30 cellular contexts compared by ENCODE assay signal in genomic region chr2:101234169-101234938, GRCh38. TPM values are rescaled to one million over a fixed set of nuclear protein-coding genes. Genes with fewer than 3 reads are reported as not detected.
DNase-seq lines count a peak whose midpoint lies in the region; FAIRE-seq and TF ChIP-seq lines count a peak whose summit lies in the region.
"Had no signal": no experiment of that assay in that cellular context is flagged by ENCODE, and none has a peak within 500 bp of the region (broad histone marks: within the 10 kb centered on the region; RNA-seq: fewer than 3 reads in every experiment).

No MANE protein-coding gene starts in this region.

- H3K27ac Mint-ChIP-seq in T-helper 2 cell treated with Interferon-gamma antibody and Interleukin-4, amounts not matched to agents 5 μg/mL and 100 μg/mL, for 36 hours = no peak overlapping the region
- H3K27ac Mint-ChIP-seq: activated naive CD4-positive, alpha-beta T cell treated with anti-CD3 and anti-CD28 coated beads, Interleukin-2, amount 10 ng/mL, durations not matched to agents 7 days and 5 days; activated T-helper 1 cell treated with anti-CD3 and anti-CD28 coated beads, Interleukin-12 subunit alpha, Interleukin-12 subunit beta, Interleukin-2, Interleukin-4 antibody, amounts not matched to agents 30 ng/mL and 10 ng/mL and 1 ng/mL, durations not matched to agents 14 hours and 24 hours and 36 hours; memory B cell; naive thymus-derived CD8-positive, alpha-beta T cell had no signal

- no peak for TF ChIP-seq CTCF in kidney (IDR thresholded peaks at IDR 0.05; ENCODE audit: borderline replicate concordance, extremely low read depth, insufficient read depth)
- TF ChIP-seq CTCF in tibial nerve (IDR thresholded peaks at IDR 0.05) = no peak
- TF ChIP-seq CTCF in GM10248 (IDR thresholded peaks at IDR 0.05; ENCODE audit: control extremely low read depth, extremely low read depth, low read depth, missing control alignments) = no peak

- DNase-seq in LoVo (ENCODE audit: low spot score) (peak; percentile 19), RCC 7860 (ENCODE audit: low spot score) (peak; percentile 41), kidney (no peak), tibial nerve (ENCODE audit: low spot score in 2 of 2) (no peak), GM10248 (ENCODE audit: extremely low spot score) (no peak), ecto neural progenitor cell (ENCODE audit: low spot score) (no peak)
- DNase-seq in T-helper 2 cell treated with Interferon-gamma antibody and Interleukin-4, amounts not matched to agents 5 μg/mL and 100 μg/mL, for 36 hours (ENCODE audit: low spot score) = no peak
- DNase-seq: activated CD4-positive, alpha-beta T cell treated with anti-CD3 and anti-CD28 coated beads, Interleukin-2, amount 50 U/mL, for 4 hours; activated naive CD4-positive, alpha-beta T cell treated with anti-CD3 and anti-CD28 coated beads, Interleukin-2, amount 10 ng/mL, durations not matched to agents 7 days and 5 days; amniotic stem cell; C1 segment of cervical spinal cord; effector CD4-positive, alpha-beta T cell; glutamatergic neuron; IMR-90; naive thymus-derived CD8-positive, alpha-beta T cell; NCI-H1417 treated with DMSO at 0.1 percent for 48 hours; NCI-H2107; NCI-H446; NCI-H774; nucleus accumbens; psoas muscle; stimulated activated naive CD4-positive, alpha-beta T cell treated with Interleukin-2 at 50 U/mL for 16 hours; T-helper 9 cell; testis had no signal

- no peaks in the 10 kb centered on the region for H3K4me1 Mint-ChIP-seq in T-helper 2 cell treated with Interferon-gamma antibody and Interleukin-4, amounts not matched to agents 5 μg/mL and 100 μg/mL, for 36 hours (ENCODE audit: low read depth)
- H3K4me1 Mint-ChIP-seq: activated naive CD4-positive, alpha-beta T cell treated with anti-CD3 and anti-CD28 coated beads, Interleukin-2, amount 10 ng/mL, durations not matched to agents 7 days and 5 days had no signal

- H3K9me3 ChIP-seq in kidney (ENCODE audit: control insufficient read depth in 1 of 2, low read length in 2 of 2) (no peaks in the 10 kb centered on the region), muscle layer of duodenum (ENCODE audit: control insufficient read depth in 1 of 2, low read length in 2 of 2) (no peaks in the 10 kb centered on the region), tibial nerve (peaks cover 0 to 8% (median 0%) of the 10 kb centered on the region in 4 donors)
- H3K9me3 ChIP-seq: psoas muscle, testis, vagina had no signal

- CTCF ChIA-PET in GM10248 (lab: Yijun Ruan, JAX) = no interaction called here

- POLR2A ChIA-PET in GM10248 (lab: Yijun Ruan, JAX) = no interaction called here

- no peak for TF ChIP-seq EP300 in tibial nerve (IDR thresholded peaks at IDR 0.05)

- TF ChIP-seq POLR2A in tibial nerve (IDR thresholded peaks at IDR 0.05) = no peak

- peaks cover 7% of the 10 kb centered on the region for H3K9me3 Mint-ChIP-seq in T-helper 2 cell treated with Interferon-gamma antibody and Interleukin-4, amounts not matched to agents 5 μg/mL and 100 μg/mL, for 36 hours

- H3K27me3 ChIP-seq in muscle layer of duodenum (ENCODE audit: low read depth, low read length) (no peaks in the 10 kb centered on the region), tibial nerve (no peaks in the 10 kb centered on the region)
- H3K27me3 ChIP-seq: breast epithelium, testis, vagina had no signal

- FAIRE-seq in RCC 7860 (lab: Jason Lieb, UNC) (peak; percentile 38), kidney (lab: Jason Lieb, UNC) (no peak)

- no peak overlapping the region for H3K4me3 ChIP-seq in kidney (ENCODE audit: low read length in 2 of 2)
- no peak overlapping the region for H3K4me3 ChIP-seq in muscle layer of duodenum (ENCODE audit: low read depth in 1 of 2, low read length in 2 of 2)
- no peak overlapping the region for H3K4me3 ChIP-seq in tibial nerve
- H3K4me3 ChIP-seq: breast epithelium, psoas muscle, testis, vagina had no signal

- H3K36me3 ChIP-seq in kidney (ENCODE audit: control insufficient read depth in 1 of 2, insufficient read depth in 2 of 2, low read length in 2 of 2) (no peaks in the 10 kb centered on the region), muscle layer of duodenum (ENCODE audit: control insufficient read depth in 1 of 2, insufficient read depth in 2 of 2, low read length in 2 of 2) (no peaks in the 10 kb centered on the region), tibial nerve (peaks cover 0 to 12% (median 0%) of the 10 kb centered on the region in 3 donors)
- H3K36me3 ChIP-seq: breast epithelium, vagina had no signal

- no peak overlapping the region for H3K9ac ChIP-seq in kidney (ENCODE audit: low read length in 2 of 2)

- H3K4me1 ChIP-seq in kidney (ENCODE audit: control insufficient read depth in 1 of 2, insufficient read depth in 1 of 2, low read depth in 1 of 2, low read length in 2 of 2) = peaks cover 15 to 38% of the 10 kb centered on the region in 2 donors
- H3K4me1 ChIP-seq in muscle layer of duodenum (ENCODE audit: control insufficient read depth in 1 of 2, insufficient read depth in 2 of 2, low read length in 2 of 2) = no peaks in the 10 kb centered on the region
- no peaks in the 10 kb centered on the region for H3K4me1 ChIP-seq in tibial nerve
- H3K4me1 ChIP-seq: breast epithelium, psoas muscle, testis had no signal

- WGBS in tibial nerve, 2 donors = 73 to 78% methylated on average over 12 of the region's 12 CpGs

- no peak overlapping the region for H3K4me3 Mint-ChIP-seq in T-helper 2 cell treated with Interferon-gamma antibody and Interleukin-4, amounts not matched to agents 5 μg/mL and 100 μg/mL, for 36 hours
- H3K4me3 Mint-ChIP-seq: activated naive CD4-positive, alpha-beta T cell treated with anti-CD3 and anti-CD28 coated beads, Interleukin-2, amount 10 ng/mL, durations not matched to agents 7 days and 5 days; activated T-helper 1 cell treated with anti-CD3 and anti-CD28 coated beads, Interleukin-12 subunit alpha, Interleukin-12 subunit beta, Interleukin-2, Interleukin-4 antibody, amounts not matched to agents 30 ng/mL and 10 ng/mL and 1 ng/mL, durations not matched to agents 14 hours and 24 hours and 36 hours; memory B cell; naive thymus-derived CD8-positive, alpha-beta T cell had no signal

- H3K36me3 Mint-ChIP-seq in T-helper 2 cell treated with Interferon-gamma antibody and Interleukin-4, amounts not matched to agents 5 μg/mL and 100 μg/mL, for 36 hours (ENCODE audit: low read depth) = no peaks in the 10 kb centered on the region
- H3K36me3 Mint-ChIP-seq: activated naive CD4-positive, alpha-beta T cell treated with anti-CD3 and anti-CD28 coated beads, Interleukin-2, amount 10 ng/mL, durations not matched to agents 7 days and 5 days had no signal

- intact Hi-C loops in kidney (cut with DNase I) = no loop called here

- H3K27ac ChIP-seq in kidney (ENCODE audit: low read depth in 2 of 2, low read length in 2 of 2) = peak overlapping the region; percentile 61 to 84
- peak overlapping the region; percentile 39 for H3K27ac ChIP-seq in muscle layer of duodenum (ENCODE audit: low read length)
- H3K27ac ChIP-seq in tibial nerve = no peak overlapping the region
- H3K27ac ChIP-seq: epithelial cell of prostate, psoas muscle, testis, vagina had no signal

- H3K27me3 Mint-ChIP-seq in T-helper 2 cell treated with Interferon-gamma antibody and Interleukin-4, amounts not matched to agents 5 μg/mL and 100 μg/mL, for 36 hours (ENCODE audit: low read depth) = no peaks in the 10 kb centered on the region
- H3K27me3 Mint-ChIP-seq: activated naive CD4-positive, alpha-beta T cell treated with anti-CD3 and anti-CD28 coated beads, Interleukin-2, amount 10 ng/mL, durations not matched to agents 7 days and 5 days; naive thymus-derived CD8-positive, alpha-beta T cell had no signal

RNA-seq across cellular contexts. Expression of gene CNOT11, which starts 18.3 kb away (rescaled TPM):
- 45.7 TPM for total RNA-seq in kidney
- polyA plus RNA-seq in kidney (ENCODE audit: insufficient read depth, low read depth, low replicate concordance) = 28.4 TPM
- total RNA-seq in tibial nerve = 10 to 100 TPM; 17.5 to 29.9 (median 19.6) TPM

Comparison
In these comparisons a context has a peak if more than half of its experiments do, and no peak if none do; other contexts are left out.
1. DNase-seq: peak in LoVo (single experiment) and RCC 7860 (single experiment); none in kidney (single experiment), tibial nerve (0 of 2), T-helper 2 cell treated with Interferon-gamma antibody and Interleukin-4, amounts not matched to agents 5 μg/mL and 100 μg/mL, for 36 hours (single experiment), GM10248 (single experiment) and ecto neural progenitor cell (single experiment).
2. H3K27ac ChIP-seq: peak in kidney (2 of 2) and muscle layer of duodenum (single experiment); none in tibial nerve (0 of 4).